Comparison of ENCODE assay signal across 8 cellular contexts in the genomic region with DNA sequence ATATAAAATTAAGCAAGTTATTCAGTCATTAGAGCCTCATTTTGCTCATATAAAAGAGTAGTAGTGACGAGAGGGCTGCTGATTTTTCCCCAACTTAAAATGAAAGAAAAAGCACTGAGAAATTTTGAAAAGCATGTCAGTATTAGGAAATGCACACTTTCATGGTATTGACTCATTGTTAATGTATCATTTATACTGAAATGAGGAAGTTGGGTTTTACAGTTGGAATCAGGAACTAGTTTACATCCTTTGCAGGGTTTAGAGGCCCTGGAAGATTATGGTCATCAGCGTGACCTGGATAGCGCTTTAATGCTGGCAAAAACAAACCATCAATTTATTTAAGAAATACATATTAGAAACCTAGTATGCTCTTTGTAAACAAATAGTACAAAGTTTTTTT.
DNase-seq lines count a peak whose midpoint lies in the region; ATAC-seq and TF ChIP-seq lines count a peak whose summit lies in the region.

No MANE protein-coding gene starts in this region.

- DNase-seq in activated CD4-positive, alpha-beta T cell treated with anti-CD3 and anti-CD28 coated beads for 36 hours, result no peak
- no peak for DNase-seq in activated CD4-positive, alpha-beta T cell treated with anti-CD3 and anti-CD28 coated beads, Interleukin-2, amount 50 U/mL, for 1 hour
- DNase-seq in SKM-1 treated with dmso at 0.1 percent for 144 hours (lab: John Stamatoyannopoulos, UW; ENCODE audit: unreplicated experiment), result peak; percentile 89
- DNase-seq in NCI-H774 (lab: John Stamatoyannopoulos, UW), result no peak
- no peak for DNase-seq in DMS53 (lab: John Stamatoyannopoulos, UW)

- ATAC-seq in activated CD4-positive, alpha-beta T cell treated with anti-CD3 and anti-CD28 coated beads for 36 hours, result peak; percentile 23
- ATAC-seq in HG03039 (IDR thresholded peaks at IDR 0.05; ENCODE audit: unreplicated experiment) (peak; percentile 49), SK-N-SH treated with all-trans-retinoic acid at 6 μM for 48 hours (no peak)

- no peaks in the 10 kb centered on the region for H3K36me3 ChIP-seq in neutrophil

- H3K27ac Mint-ChIP-seq in activated CD4-positive, alpha-beta T cell treated with anti-CD3 and anti-CD28 coated beads for 36 hours, result peak overlapping the region; percentile 77

- H3K4me3 ChIP-seq in neutrophil (ENCODE audit: low read depth in 1 of 2, low read length in 1 of 2), result no peak overlapping the region

- peaks cover 16 to 18% of the 10 kb centered on the region in 2 experiments for H3K4me1 ChIP-seq in neutrophil (ENCODE audit: control insufficient read depth in 1 of 2, insufficient read depth in 1 of 2, low read depth in 1 of 2, low read length in 1 of 2)

- H3K27ac ChIP-seq in neutrophil, result peak overlapping the region; percentile 62

- H3K4me3 Mint-ChIP-seq in activated CD4-positive, alpha-beta T cell treated with anti-CD3 and anti-CD28 coated beads for 36 hours, result no peak overlapping the region

- no peak for TF ChIP-seq CTCF in neutrophil (IDR thresholded peaks at IDR 0.05)

- H3K9me3 ChIP-seq in neutrophil, result no peaks in the 10 kb centered on the region

- no peaks in the 10 kb centered on the region for H3K27me3 Mint-ChIP-seq in activated CD4-positive, alpha-beta T cell treated with anti-CD3 and anti-CD28 coated beads for 36 hours

- H3K36me3 Mint-ChIP-seq in activated CD4-positive, alpha-beta T cell treated with anti-CD3 and anti-CD28 coated beads for 36 hours (ENCODE audit: low read depth), result no peaks in the 10 kb centered on the region

- POLR2A ChIA-PET in activated CD4-positive, alpha-beta T cell treated with anti-CD3 and anti-CD28 coated beads for 36 hours (lab: Charles Lee), result no interaction called here

- H3K27me3 ChIP-seq in neutrophil, result no peaks in the 10 kb centered on the region

- peaks cover 48% of the 10 kb centered on the region for H3K4me1 Mint-ChIP-seq in activated CD4-positive, alpha-beta T cell treated with anti-CD3 and anti-CD28 coated beads for 36 hours

- H3K9me3 Mint-ChIP-seq in activated CD4-positive, alpha-beta T cell treated with anti-CD3 and anti-CD28 coated beads for 36 hours (ENCODE audit: low read depth), result no peaks in the 10 kb centered on the region

- intact Hi-C loops in activated CD4-positive, alpha-beta T cell treated with anti-CD3 and anti-CD28 coated beads for 36 hours (cut with DNase I, micrococcal nuclease), result loop anchor here (1.0 to 5.0 kb wide), 2 partner anchors 87 to 192 kb away; no protein-coding TSS in a partner anchor

- CTCF ChIA-PET in activated CD4-positive, alpha-beta T cell treated with anti-CD3 and anti-CD28 coated beads for 36 hours (lab: Charles Lee), result interaction anchor here (0.6 to 1.2 kb wide), 2 partner anchors 97 to 196 kb away, joined by 3 to 10 read pairs; no protein-coding TSS in a partner anchor

TF ChIP-seq in SK-N-SH treated with all-trans-retinoic acid at 6 μM for 48 hours, 23 proteins besides CTCF, POLR2A, EP300 and RAD21:
- no peak for TF ChIP-seq GLIS3 (CRISPR knock-in tag; IDR thresholded peaks at IDR 0.05)
- no peak for TF ChIP-seq OSR1 (CRISPR knock-in tag; IDR thresholded peaks at IDR 0.05)
- TF ChIP-seq, protein P1, sequence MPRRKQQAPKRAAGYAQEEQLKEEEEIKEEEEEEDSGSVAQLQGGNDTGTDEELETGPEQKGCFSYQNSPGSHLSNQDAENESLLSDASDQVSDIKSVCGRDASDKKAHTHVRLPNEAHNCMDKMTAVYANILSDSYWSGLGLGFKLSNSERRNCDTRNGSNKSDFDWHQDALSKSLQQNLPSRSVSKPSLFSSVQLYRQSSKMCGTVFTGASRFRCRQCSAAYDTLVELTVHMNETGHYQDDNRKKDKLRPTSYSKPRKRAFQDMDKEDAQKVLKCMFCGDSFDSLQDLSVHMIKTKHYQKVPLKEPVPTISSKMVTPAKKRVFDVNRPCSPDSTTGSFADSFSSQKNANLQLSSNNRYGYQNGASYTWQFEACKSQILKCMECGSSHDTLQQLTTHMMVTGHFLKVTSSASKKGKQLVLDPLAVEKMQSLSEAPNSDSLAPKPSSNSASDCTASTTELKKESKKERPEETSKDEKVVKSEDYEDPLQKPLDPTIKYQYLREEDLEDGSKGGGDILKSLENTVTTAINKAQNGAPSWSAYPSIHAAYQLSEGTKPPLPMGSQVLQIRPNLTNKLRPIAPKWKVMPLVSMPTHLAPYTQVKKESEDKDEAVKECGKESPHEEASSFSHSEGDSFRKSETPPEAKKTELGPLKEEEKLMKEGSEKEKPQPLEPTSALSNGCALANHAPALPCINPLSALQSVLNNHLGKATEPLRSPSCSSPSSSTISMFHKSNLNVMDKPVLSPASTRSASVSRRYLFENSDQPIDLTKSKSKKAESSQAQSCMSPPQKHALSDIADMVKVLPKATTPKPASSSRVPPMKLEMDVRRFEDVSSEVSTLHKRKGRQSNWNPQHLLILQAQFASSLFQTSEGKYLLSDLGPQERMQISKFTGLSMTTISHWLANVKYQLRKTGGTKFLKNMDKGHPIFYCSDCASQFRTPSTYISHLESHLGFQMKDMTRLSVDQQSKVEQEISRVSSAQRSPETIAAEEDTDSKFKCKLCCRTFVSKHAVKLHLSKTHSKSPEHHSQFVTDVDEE (CRISPR knock-in tag; IDR thresholded peaks at IDR 0.05), result no peak
- TF ChIP-seq, protein P2, sequence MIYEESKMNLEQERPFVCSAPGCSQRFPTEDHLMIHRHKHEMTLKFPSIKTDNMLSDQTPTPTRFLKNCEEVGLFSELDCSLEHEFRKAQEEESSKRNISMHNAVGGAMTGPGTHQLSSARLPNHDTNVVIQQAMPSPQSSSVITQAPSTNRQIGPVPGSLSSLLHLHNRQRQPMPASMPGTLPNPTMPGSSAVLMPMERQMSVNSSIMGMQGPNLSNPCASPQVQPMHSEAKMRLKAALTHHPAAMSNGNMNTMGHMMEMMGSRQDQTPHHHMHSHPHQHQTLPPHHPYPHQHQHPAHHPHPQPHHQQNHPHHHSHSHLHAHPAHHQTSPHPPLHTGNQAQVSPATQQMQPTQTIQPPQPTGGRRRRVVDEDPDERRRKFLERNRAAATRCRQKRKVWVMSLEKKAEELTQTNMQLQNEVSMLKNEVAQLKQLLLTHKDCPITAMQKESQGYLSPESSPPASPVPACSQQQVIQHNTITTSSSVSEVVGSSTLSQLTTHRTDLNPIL (CRISPR knock-in tag; IDR thresholded peaks at IDR 0.05; ENCODE audit: low read depth), result no peak
- TF ChIP-seq, protein P3, sequence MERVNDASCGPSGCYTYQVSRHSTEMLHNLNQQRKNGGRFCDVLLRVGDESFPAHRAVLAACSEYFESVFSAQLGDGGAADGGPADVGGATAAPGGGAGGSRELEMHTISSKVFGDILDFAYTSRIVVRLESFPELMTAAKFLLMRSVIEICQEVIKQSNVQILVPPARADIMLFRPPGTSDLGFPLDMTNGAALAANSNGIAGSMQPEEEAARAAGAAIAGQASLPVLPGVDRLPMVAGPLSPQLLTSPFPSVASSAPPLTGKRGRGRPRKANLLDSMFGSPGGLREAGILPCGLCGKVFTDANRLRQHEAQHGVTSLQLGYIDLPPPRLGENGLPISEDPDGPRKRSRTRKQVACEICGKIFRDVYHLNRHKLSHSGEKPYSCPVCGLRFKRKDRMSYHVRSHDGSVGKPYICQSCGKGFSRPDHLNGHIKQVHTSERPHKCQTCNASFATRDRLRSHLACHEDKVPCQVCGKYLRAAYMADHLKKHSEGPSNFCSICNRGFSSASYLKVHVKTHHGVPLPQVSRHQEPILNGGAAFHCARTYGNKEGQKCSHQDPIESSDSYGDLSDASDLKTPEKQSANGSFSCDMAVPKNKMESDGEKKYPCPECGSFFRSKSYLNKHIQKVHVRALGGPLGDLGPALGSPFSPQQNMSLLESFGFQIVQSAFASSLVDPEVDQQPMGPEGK (CRISPR knock-in tag; IDR thresholded peaks at IDR 0.05; ENCODE audit: borderline replicate concordance), result no peak
- TF ChIP-seq SNAI2 (CRISPR knock-in tag; IDR thresholded peaks at IDR 0.05), result no peak
